1 cellular context compared by ENCODE assay signal in genomic region chr17:37698132-37698615, GRCh38.
A peak's percentile ranks its signal among the peaks of the same experiment; 100 is the strongest.
TF ChIP-seq lines count a peak whose summit lies in the region.

No MANE protein-coding gene starts in this region.

TF ChIP-seq in HepG2, 621 proteins besides CTCF, POLR2A, EP300 and RAD21 (continued from another document and continues in another):
- no peak for TF ChIP-seq ZNF142 (CRISPR knock-in tag; IDR thresholded peaks at IDR 0.05)
- TF ChIP-seq ZNF329 (CRISPR knock-in tag; IDR thresholded peaks at IDR 0.05; ENCODE audit: low read depth), result no peak
- TF ChIP-seq ATF3 (CRISPR knock-in tag; IDR thresholded peaks at IDR 0.05), result no peak
- peak; percentile 74 for TF ChIP-seq ZBTB7B (CRISPR knock-in tag; IDR thresholded peaks at IDR 0.05)
- peak; percentile 49; the same call in 1 of the 2 replicates for TF ChIP-seq ZNF317 (CRISPR knock-in tag; IDR thresholded peaks at IDR 0.05)
- TF ChIP-seq SAP130 (CRISPR knock-in tag; IDR thresholded peaks at IDR 0.05; ENCODE audit: low read depth), result peak; percentile 61
- TF ChIP-seq NFIC (IDR thresholded peaks at IDR 0.05; ENCODE audit: low read length), result peak; percentile 81
- TF ChIP-seq ZGPAT (CRISPR knock-in tag; IDR thresholded peaks at IDR 0.05), result peak; percentile 75
- peak; percentile 83 for TF ChIP-seq SOX5 (CRISPR knock-in tag; IDR thresholded peaks at IDR 0.05; ENCODE audit: borderline replicate concordance)
- 0 out of 2 replicates have a peak, but pooled peaks have one; percentile 19 for TF ChIP-seq KDM3A (CRISPR knock-in tag; IDR thresholded peaks at IDR 0.05; ENCODE audit: low read depth)
- TF ChIP-seq CEBPG (CRISPR knock-in tag; IDR thresholded peaks at IDR 0.05), result peak; percentile 53; the same call in 1 of the 2 replicates
- no peak for TF ChIP-seq ZUFSP (CRISPR knock-in tag; IDR thresholded peaks at IDR 0.05; ENCODE audit: borderline replicate concordance)
- TF ChIP-seq ETV5 (CRISPR knock-in tag; IDR thresholded peaks at IDR 0.05; ENCODE audit: borderline replicate concordance), result peak; percentile 62; the same call in 1 of the 2 replicates
- no peak for TF ChIP-seq ZIK1 (CRISPR knock-in tag; IDR thresholded peaks at IDR 0.05; ENCODE audit: borderline replicate concordance, low read depth)
- no peak for TF ChIP-seq ZNF460 (CRISPR knock-in tag; IDR thresholded peaks at IDR 0.05; ENCODE audit: borderline replicate concordance)
- no peak for TF ChIP-seq ZBTB43 (CRISPR knock-in tag; conservative IDR thresholded peaks at IDR 0.05)
- peak; percentile 96 for TF ChIP-seq BCL6 (CRISPR knock-in tag; IDR thresholded peaks at IDR 0.05)
- TF ChIP-seq ZNF232 (CRISPR knock-in tag; IDR thresholded peaks at IDR 0.05; ENCODE audit: borderline replicate concordance), result no peak
- peak; percentile 72; the same call in 1 of the 2 replicates for TF ChIP-seq ZMYM3 (CRISPR knock-in tag; IDR thresholded peaks at IDR 0.05)
- no peak for TF ChIP-seq SOX6 (IDR thresholded peaks at IDR 0.05)
- TF ChIP-seq SOX6 (CRISPR knock-in tag; IDR thresholded peaks at IDR 0.05), result peak; percentile 90
- TF ChIP-seq PAWR (CRISPR knock-in tag; IDR thresholded peaks at IDR 0.05; ENCODE audit: borderline replicate concordance), result no peak
- peak; percentile 23; the same call in 1 of the 2 replicates for TF ChIP-seq GABPB1 (CRISPR knock-in tag; IDR thresholded peaks at IDR 0.05)
- no peak for TF ChIP-seq BRD4 (CRISPR knock-in tag; IDR thresholded peaks at IDR 0.05)
- no peak; the same call in 1 of the 2 replicates for TF ChIP-seq ZNF275 (CRISPR knock-in tag; IDR thresholded peaks at IDR 0.05; ENCODE audit: borderline replicate concordance)
- no peak for TF ChIP-seq RCOR2 (CRISPR knock-in tag; IDR thresholded peaks at IDR 0.05)
- no peak for TF ChIP-seq ZBTB33 (CRISPR knock-in tag; IDR thresholded peaks at IDR 0.05)
- TF ChIP-seq ZFX (CRISPR knock-in tag; IDR thresholded peaks at IDR 0.05; ENCODE audit: low read depth), result no peak
- TF ChIP-seq TCF12 (IDR thresholded peaks at IDR 0.05), result no peak
- peak; percentile 71; the same call in 1 of the 2 replicates for TF ChIP-seq TCF12 (CRISPR knock-in tag; IDR thresholded peaks at IDR 0.05)
- no peak for TF ChIP-seq PRPF4 (IDR thresholded peaks at IDR 0.05; ENCODE audit: low read depth, low read length, poor library complexity, severe bottlenecking)
- no peak for TF ChIP-seq ZNF841 (CRISPR knock-in tag; IDR thresholded peaks at IDR 0.05; ENCODE audit: borderline replicate concordance)
- TF ChIP-seq DBP (CRISPR knock-in tag; IDR thresholded peaks at IDR 0.05; ENCODE audit: not compliant biosample characterization), result no peak
- TF ChIP-seq MNT (IDR thresholded peaks at IDR 0.05), result no peak
- TF ChIP-seq ZSCAN25 (CRISPR knock-in tag; IDR thresholded peaks at IDR 0.05), result peak; percentile 67; the same call in 1 of the 2 replicates
- TF ChIP-seq ZNF790 (CRISPR knock-in tag; IDR thresholded peaks at IDR 0.05; ENCODE audit: borderline replicate concordance), result no peak
- peak; percentile 40 for TF ChIP-seq YY1 (IDR thresholded peaks at IDR 0.05; ENCODE audit: insufficient read depth, insufficient replicate concordance, low read depth, low read length)
- no peak for TF ChIP-seq ZFP82 (CRISPR knock-in tag; IDR thresholded peaks at IDR 0.05; ENCODE audit: borderline replicate concordance)
- no peak for TF ChIP-seq SNAPC5 (CRISPR knock-in tag; IDR thresholded peaks at IDR 0.05; ENCODE audit: borderline replicate concordance)
- TF ChIP-seq ARNT2 (CRISPR knock-in tag; IDR thresholded peaks at IDR 0.05; ENCODE audit: low read depth), result no peak
- peak; percentile 100 for TF ChIP-seq ONECUT2 (CRISPR knock-in tag; IDR thresholded peaks at IDR 0.05)
- no peak for TF ChIP-seq DMAP1 (CRISPR knock-in tag; IDR thresholded peaks at IDR 0.05)
- TF ChIP-seq GTF2F1 (IDR thresholded peaks at IDR 0.05; ENCODE audit: low read length), result no peak
- TF ChIP-seq CBX5 (CRISPR knock-in tag; IDR thresholded peaks at IDR 0.05; ENCODE audit: borderline replicate concordance), result peak; percentile 51; the same call in 1 of the 2 replicates
- no peak for TF ChIP-seq TGIF2 (CRISPR knock-in tag; IDR thresholded peaks at IDR 0.05)
- TF ChIP-seq ZNF550 (CRISPR knock-in tag; IDR thresholded peaks at IDR 0.05; ENCODE audit: borderline replicate concordance), result no peak
- TF ChIP-seq ZNF432 (CRISPR knock-in tag; IDR thresholded peaks at IDR 0.05; ENCODE audit: borderline replicate concordance), result no peak
- no peak for TF ChIP-seq RFX3 (CRISPR knock-in tag; IDR thresholded peaks at IDR 0.05)
- no peak for TF ChIP-seq HNRNPH1 (optimal IDR thresholded peaks at IDR 0.05; ENCODE audit: low read depth, low read length)
- peak; percentile 68; the same call in 1 of the 2 replicates for TF ChIP-seq THRA (CRISPR knock-in tag; IDR thresholded peaks at IDR 0.05; ENCODE audit: borderline replicate concordance)
